Comparison of ENCODE assay signal across 2 cellular contexts in genomic region chr22:32501797-32502290, GRCh38.
TF ChIP-seq lines count a peak whose summit lies in the region.

No MANE protein-coding gene starts in this region.

TF ChIP-seq in SK-N-SH treated with all-trans-retinoic acid at 6 μM for 48 hours, 23 proteins besides CTCF, POLR2A, EP300 and RAD21 (continued from another document):
- TF ChIP-seq, protein P1, sequence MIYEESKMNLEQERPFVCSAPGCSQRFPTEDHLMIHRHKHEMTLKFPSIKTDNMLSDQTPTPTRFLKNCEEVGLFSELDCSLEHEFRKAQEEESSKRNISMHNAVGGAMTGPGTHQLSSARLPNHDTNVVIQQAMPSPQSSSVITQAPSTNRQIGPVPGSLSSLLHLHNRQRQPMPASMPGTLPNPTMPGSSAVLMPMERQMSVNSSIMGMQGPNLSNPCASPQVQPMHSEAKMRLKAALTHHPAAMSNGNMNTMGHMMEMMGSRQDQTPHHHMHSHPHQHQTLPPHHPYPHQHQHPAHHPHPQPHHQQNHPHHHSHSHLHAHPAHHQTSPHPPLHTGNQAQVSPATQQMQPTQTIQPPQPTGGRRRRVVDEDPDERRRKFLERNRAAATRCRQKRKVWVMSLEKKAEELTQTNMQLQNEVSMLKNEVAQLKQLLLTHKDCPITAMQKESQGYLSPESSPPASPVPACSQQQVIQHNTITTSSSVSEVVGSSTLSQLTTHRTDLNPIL (CRISPR knock-in tag; IDR thresholded peaks at IDR 0.05; ENCODE audit: low read depth): no peak
- TF ChIP-seq ZNF70 (CRISPR knock-in tag; IDR thresholded peaks at IDR 0.05): no peak
- TF ChIP-seq ZC3H10 (CRISPR knock-in tag; IDR thresholded peaks at IDR 0.05): no peak
- no peak for TF ChIP-seq TOX (CRISPR knock-in tag; IDR thresholded peaks at IDR 0.05; ENCODE audit: borderline replicate concordance)
- no peak for TF ChIP-seq PPARA (CRISPR knock-in tag; IDR thresholded peaks at IDR 0.05; ENCODE audit: borderline replicate concordance)
- TF ChIP-seq ZFP3 (CRISPR knock-in tag; IDR thresholded peaks at IDR 0.05): no peak
- TF ChIP-seq ESRRG (CRISPR knock-in tag; IDR thresholded peaks at IDR 0.05): no peak

TF ChIP-seq in SK-N-SH, 30 proteins besides CTCF, POLR2A, EP300 and RAD21 (continued from another document):
- TF ChIP-seq REST (IDR thresholded peaks at IDR 0.05; ENCODE audit: low read depth, low read length) (no peak), SIN3A (IDR thresholded peaks at IDR 0.05; ENCODE audit: borderline replicate concordance, low read depth, low read length) (no peak)
